Comparison of ENCODE assay signal across 28 cellular contexts in genomic region chr14:92453691-92454090, GRCh38.
"Had no signal": no experiment of that assay in that cellular context is flagged by ENCODE, and none has a peak within 500 bp of the region (broad histone marks: within the 10 kb centered on the region; RNA-seq: fewer than 3 reads in every experiment).

No MANE protein-coding gene starts in this region.

- DNase-seq: activated CD4-positive, alpha-beta memory T cell treated with anti-CD3 and anti-CD28 coated beads for 36 hours; activated CD4-positive, alpha-beta T cell treated with anti-CD3 and anti-CD28 coated beads for 36 hours; activated CD4-positive, alpha-beta T cell treated with anti-CD3 and anti-CD28 coated beads, Interleukin-2, amount 10 ng/mL, durations not matched to agents 24 days and 14 days; activated CD4-positive, CD25-positive, alpha-beta regulatory T cell; activated CD4-positive, CD25-positive, alpha-beta regulatory T cell treated with anti-CD3 and anti-CD28 coated beads, Interleukin-2, amount 50 U/mL, for 72 hours; activated CD8-positive, alpha-beta memory T cell treated with anti-CD3 and anti-CD28 coated beads, Interleukin-2, amount 10 ng/mL, durations not matched to agents 7 days and 5 days; activated CD8-positive, alpha-beta memory T cell treated with anti-CD3 and anti-CD28 coated beads, Interleukin-2, amount 50 U/mL, for 4 hours; activated CD8-positive, alpha-beta T cell treated with anti-CD3 and anti-CD28 coated beads, Interleukin-2, amount 10 ng/mL, durations not matched to agents 7 days and 5 days; activated effector memory CD4-positive, alpha-beta T cell treated with Interleukin-2 at 50 U/mL for 16 hours; activated gamma-delta T cell treated with Interleukin-2 at 50 U/mL for 16 hours; activated naive CD4-positive, alpha-beta T cell treated with anti-CD3 and anti-CD28 coated beads, Interleukin-2, amount 50 U/mL, for 16 hours; activated naive CD4-positive, alpha-beta T cell treated with Interleukin-2 at 50 U/mL for 16 hours; activated T-cell treated with anti-CD3 and anti-CD28 coated beads, Interleukin-2, amount 50 U/mL, for 4 hours; amniotic stem cell; anterior cingulate cortex; brain microvascular endothelial cell; caudate nucleus; cortex of kidney; dermis blood vessel endothelial cell; effector CD4-positive, alpha-beta T cell; effector memory CD8-positive, alpha-beta T cell; erythroblast; foreskin keratinocyte; gastrocnemius medialis; glutamatergic neuron; T-helper 2 cell had no signal

- H3K4me3 ChIP-seq: esophagus muscularis mucosa, gastrocnemius medialis had no signal

- ATAC-seq: activated CD4-positive, alpha-beta T cell treated with anti-CD3 and anti-CD28 coated beads for 36 hours; activated CD8-positive, alpha-beta memory T cell treated with anti-CD3 and anti-CD28 coated beads, Interleukin-2, amount 10 ng/mL, durations not matched to agents 7 days and 5 days; activated CD8-positive, alpha-beta T cell treated with anti-CD3 and anti-CD28 coated beads, Interleukin-2, amount 10 ng/mL, durations not matched to agents 7 days and 5 days; activated T-cell treated with anti-CD3 and anti-CD28 coated beads, Interleukin-2, amount 50 U/mL, for 4 hours; activated T-helper 17 cell treated with anti-CD3 and anti-CD28 coated beads, Interleukin-2, amount 50 U/mL, for 72 hours; effector memory CD8-positive, alpha-beta T cell; foreskin keratinocyte; gastrocnemius medialis had no signal

- H3K27ac ChIP-seq: brain microvascular endothelial cell, esophagus muscularis mucosa, foreskin keratinocyte, gastrocnemius medialis had no signal

- H3K36me3 ChIP-seq: brain microvascular endothelial cell, esophagus muscularis mucosa, gastrocnemius medialis had no signal

- H3K9me3 ChIP-seq: esophagus muscularis mucosa, gastrocnemius medialis had no signal

- H3K27me3 ChIP-seq: brain microvascular endothelial cell, esophagus muscularis mucosa, foreskin keratinocyte, gastrocnemius medialis had no signal

- H3K4me1 ChIP-seq: foreskin keratinocyte, gastrocnemius medialis had no signal
